Comparison of ENCODE assay signal across 34 cellular contexts in genomic region chr19:5711025-5711424, GRCh38. TPM values are rescaled to one million over a fixed set of nuclear protein-coding genes. Genes with fewer than 3 reads are reported as not detected.
"Had no signal": no experiment of that assay in that cellular context is flagged by ENCODE, and none has a peak within 500 bp of the region (broad histone marks: within the 10 kb centered on the region; RNA-seq: fewer than 3 reads in every experiment).

No MANE protein-coding gene starts in this region.

- H3K36me3 Mint-ChIP-seq: naive B cell; natural killer cell treated with Interleukin-12 subunit alpha and Interleukin-12 subunit beta and Interleukin-15 and Interleukin-18, amount 100 ng/mL, for 72 hours had no signal

- H3K9me3 ChIP-seq: esophagus muscularis mucosa, heart right ventricle, left lung, mucosa of descending colon, psoas muscle, suprapubic skin, transverse colon, vagina had no signal

- H3K4me1 ChIP-seq: esophagus muscularis mucosa, left lung, parathyroid adenoma, psoas muscle, suprapubic skin, transverse colon, vagina had no signal

- H3K27ac ChIP-seq: dorsolateral prefrontal cortex, esophagus muscularis mucosa, heart right ventricle, left lung, parathyroid adenoma, psoas muscle, skin epidermis, suprapubic skin, transverse colon, vagina had no signal

- H3K27me3 ChIP-seq: dorsolateral prefrontal cortex, esophagus muscularis mucosa, heart right ventricle, left lung, suprapubic skin, transverse colon, vagina had no signal

- H3K27ac Mint-ChIP-seq: endodermal cell; mesothelial cell of epicardium; natural killer cell treated with Interleukin-12 subunit alpha and Interleukin-12 subunit beta and Interleukin-15 and Interleukin-18, amount 100 ng/mL, for 72 hours; stimulated activated naive B cell treated with anti-CD40 and anti-IgM and Interleukin-4, amounts not matched to agents 10 μg/mL and 1 μg/mL and 100 μg/mL, for 72 hours had no signal

- H3K4me3 ChIP-seq: dorsolateral prefrontal cortex, esophagus muscularis mucosa, heart right ventricle, left lung, mucosa of descending colon, psoas muscle, skin epidermis, suprapubic skin, transverse colon, vagina had no signal

- H3K27me3 Mint-ChIP-seq: naive B cell; natural killer cell treated with Interleukin-12 subunit alpha and Interleukin-12 subunit beta and Interleukin-15 and Interleukin-18, amount 100 ng/mL, for 72 hours; stimulated activated naive B cell treated with anti-CD40 and anti-IgM and Interleukin-4, amounts not matched to agents 10 μg/mL and 1 μg/mL and 100 μg/mL, for 72 hours; stimulated activated naive CD8-positive, alpha-beta T cell treated with anti-CD3 and anti-CD28 coated beads, Interleukin-15, amount 100 ng/mL, for 72 hours had no signal

- H3K4me3 Mint-ChIP-seq: endodermal cell; mesothelial cell of epicardium; naive B cell; natural killer cell treated with Interleukin-12 subunit alpha and Interleukin-12 subunit beta and Interleukin-15 and Interleukin-18, amount 100 ng/mL, for 72 hours; neural crest cell; stimulated activated naive B cell treated with anti-CD40 and anti-IgM and Interleukin-4, amounts not matched to agents 10 μg/mL and 1 μg/mL and 100 μg/mL, for 72 hours; stimulated activated naive CD8-positive, alpha-beta T cell treated with anti-CD3 and anti-CD28 coated beads, Interleukin-15, amount 100 ng/mL, for 72 hours had no signal

- H3K9me3 Mint-ChIP-seq: endodermal cell; mesothelial cell of epicardium; naive B cell; natural killer cell treated with Interleukin-12 subunit alpha and Interleukin-12 subunit beta and Interleukin-15 and Interleukin-18, amount 100 ng/mL, for 72 hours; neural crest cell; stimulated activated naive B cell treated with anti-CD40 and anti-IgM and Interleukin-4, amounts not matched to agents 10 μg/mL and 1 μg/mL and 100 μg/mL, for 72 hours; stimulated activated naive CD8-positive, alpha-beta T cell treated with anti-CD3 and anti-CD28 coated beads, Interleukin-15, amount 100 ng/mL, for 72 hours had no signal

- H3K4me1 Mint-ChIP-seq: endodermal cell, mesothelial cell of epicardium had no signal

- DNase-seq: dorsolateral prefrontal cortex; effector CD8-positive, alpha-beta T cell; endodermal cell; foreskin melanocyte; glutamatergic neuron; heart right ventricle; hippocampal formation; left cardiac atrium; mesenchymal stem cell; mucosa of descending colon; naive B cell; psoas muscle; right cardiac atrium; stimulated activated CD4-positive, alpha-beta T cell treated with anti-CD3 and anti-CD28 coated beads, Interleukin-15, amount 100 ng/mL, for 24 hours; stimulated activated CD4-positive, alpha-beta T cell treated with anti-CD3 and anti-CD28 coated beads, Interleukin-2, amount 100 ng/mL, for 48 hours; stimulated activated naive B cell treated with anti-CD40 and anti-IgM and Interleukin-4, amounts not matched to agents 10 μg/mL and 1 μg/mL and 100 μg/mL, for 72 hours; stimulated activated naive CD8-positive, alpha-beta T cell treated with anti-CD3 and anti-CD28 coated beads, Interleukin-15, amount 100 ng/mL, for 72 hours; transverse colon had no signal

RNA-seq across cellular contexts. Expression of gene CATSPERD, which starts 9.4 kb away (rescaled TPM):
- total RNA-seq: dorsolateral prefrontal cortex; endodermal cell; epithelial cell of proximal tubule; fibroblast of lung; heart right ventricle; kidney epithelial cell; left cardiac atrium; lower leg skin; lung microvascular endothelial cell; mesothelial cell of epicardium; mucosa of descending colon; natural killer cell treated with Interleukin-12 subunit alpha and Interleukin-12 subunit beta and Interleukin-15 and Interleukin-18, amount 100 ng/mL, for 72 hours; neural crest cell; psoas muscle; renal cortical epithelial cell; right cardiac atrium; transverse colon; ureter; vagina had no signal
- polyA plus RNA-seq: fibroblast of lung, heart right ventricle, psoas muscle, right cardiac atrium had no signal
